Comparison of ENCODE assay signal across 8 cellular contexts in genomic region chr1:148975453-148975852, GRCh38.
DNase-seq lines count a peak whose midpoint lies in the region; ATAC-seq, FAIRE-seq and TF ChIP-seq lines count a peak whose summit lies in the region.
"Not testable (repeated sequence)": the region's sequence is repeated elsewhere in the genome, so short reads cannot be mapped to it uniquely, and the experiment has no call there.

No MANE protein-coding gene starts in this region.

- not testable (repeated sequence) for H3K9me3 Mint-ChIP-seq in T-helper 1 cell treated with Interleukin-12 subunit alpha and Interleukin-12 subunit beta and Interleukin-4 antibody, amounts not matched to agents 30 μg/mL and 1 μg/mL, for 36 hours; activated naive CD8-positive, alpha-beta T cell (ENCODE audit: low read depth); naive thymus-derived CD8-positive, alpha-beta T cell

- H4K20me1 ChIP-seq in endothelial cell of umbilical vein (replicated peaks; ENCODE audit: control insufficient read depth, extremely low read depth, insufficient read depth, low read length): not testable (repeated sequence)

- not testable (repeated sequence) for H3K9me1 ChIP-seq in endothelial cell of umbilical vein (replicated peaks; ENCODE audit: control insufficient read depth, extremely low read depth, insufficient read depth, low read length)

- H3K4me3 Mint-ChIP-seq in T-helper 1 cell treated with Interleukin-12 subunit alpha and Interleukin-12 subunit beta and Interleukin-4 antibody, amounts not matched to agents 30 μg/mL and 1 μg/mL, for 36 hours: peak overlapping the region; percentile 75
- peak overlapping the region; percentile 80 for H3K4me3 Mint-ChIP-seq in activated naive CD8-positive, alpha-beta T cell
- H3K4me3 Mint-ChIP-seq in naive thymus-derived CD8-positive, alpha-beta T cell: peak overlapping the region in 7 of 10 donors; percentile 28 to 80 (median 47)

- not testable (repeated sequence) for H3K4me1 ChIP-seq in endothelial cell of umbilical vein (ENCODE audit: control insufficient read depth, extremely low read depth, insufficient read depth, low read length)

- H3K27me3 Mint-ChIP-seq in T-helper 1 cell treated with Interleukin-12 subunit alpha and Interleukin-12 subunit beta and Interleukin-4 antibody, amounts not matched to agents 30 μg/mL and 1 μg/mL, for 36 hours (ENCODE audit: low read depth); activated naive CD8-positive, alpha-beta T cell; naive thymus-derived CD8-positive, alpha-beta T cell: not testable (repeated sequence)

- not testable (repeated sequence) for H3K9me3 ChIP-seq in endothelial cell of umbilical vein (replicated peaks; ENCODE audit: control insufficient read depth, insufficient read depth, low read length)

- H3K27me3 ChIP-seq in endothelial cell of umbilical vein (ENCODE audit: control insufficient read depth in 2 of 2, insufficient read depth in 2 of 2, low read length in 2 of 2): not testable (repeated sequence)

- not testable (repeated sequence) for BruUV-seq in endothelial cell of umbilical vein (replicated peaks; lab: Mats Ljungman, UMichigan)

- POLR2A ChIA-PET in AG04449 (lab: Yijun Ruan, JAX); endothelial cell of umbilical vein (lab: Charles Lee); naive thymus-derived CD8-positive, alpha-beta T cell (lab: Charles Lee): not testable (repeated sequence)

- peak; percentile 18 to 30 for ATAC-seq in naive thymus-derived CD8-positive, alpha-beta T cell

- intact Hi-C loops in endothelial cell of umbilical vein (cut with micrococcal nuclease): not testable (repeated sequence)

- not testable (repeated sequence) for TF ChIP-seq CTCF in AG04449 (IDR thresholded peaks at IDR 0.05; ENCODE audit: insufficient read depth, low read length, missing control alignments); endothelial cell of umbilical vein (IDR thresholded peaks at IDR 0.05; ENCODE audit: extremely low read depth in 1 of 2, insufficient read depth in 1 of 2, low read depth in 1 of 2, low read length in 2 of 2)

- TF ChIP-seq POLR2A in GM12892 (IDR thresholded peaks at IDR 0.05; ENCODE audit: low read depth, low read length); endothelial cell of umbilical vein (IDR thresholded peaks at IDR 0.05; ENCODE audit: low read depth, low read length): not testable (repeated sequence)

- dilution Hi-C loops in endothelial cell of umbilical vein (cut with MboI; ENCODE audit: extremely low pct_ligation_motif_present, low sequenced_read_pairs): not testable (repeated sequence)

- peak overlapping the region; percentile 54 for H3K4me2 ChIP-seq in endothelial cell of umbilical vein (ENCODE audit: insufficient read depth, low read length)

- peak; percentile 69 for FAIRE-seq in GM12892 (lab: Jason Lieb, UNC)
- FAIRE-seq in endothelial cell of umbilical vein (lab: Jason Lieb, UNC): peak; percentile 86

- peak; percentile 10 for DNase-seq in AG04449 (ENCODE audit: low read depth, low spot score)
- not testable (repeated sequence) for DNase-seq in GM12892 (ENCODE audit: insufficient read length); naive thymus-derived CD8-positive, alpha-beta T cell
- DNase-seq in HCEC 1CT: peak; percentile 80
- peak; percentile 84 for DNase-seq in HT1080 (ENCODE audit: low read depth)
- DNase-seq in endothelial cell of umbilical vein (ENCODE audit: low read depth, low spot score): peak; percentile 48

- H3K79me2 ChIP-seq in endothelial cell of umbilical vein (ENCODE audit: control insufficient read depth, insufficient read depth, low read length): not testable (repeated sequence)

- not testable (repeated sequence) for H3K9ac ChIP-seq in endothelial cell of umbilical vein (replicated peaks; ENCODE audit: extremely low read depth, insufficient read depth, low read length)

- peak overlapping the region; percentile 96 for H3K27ac Mint-ChIP-seq in T-helper 1 cell treated with Interleukin-12 subunit alpha and Interleukin-12 subunit beta and Interleukin-4 antibody, amounts not matched to agents 30 μg/mL and 1 μg/mL, for 36 hours
- peak overlapping the region; percentile 90 for H3K27ac Mint-ChIP-seq in activated naive CD8-positive, alpha-beta T cell
- H3K27ac Mint-ChIP-seq in naive thymus-derived CD8-positive, alpha-beta T cell: peak overlapping the region; percentile 44 to 92 (median 76)

- H3K36me3 ChIP-seq in endothelial cell of umbilical vein (ENCODE audit: control insufficient read depth in 2 of 2, extremely low read depth in 1 of 2, insufficient read depth in 2 of 2, low read length in 2 of 2): not testable (repeated sequence)

- peaks cover 15% of the 10 kb centered on the region for H3K4me1 Mint-ChIP-seq in T-helper 1 cell treated with Interleukin-12 subunit alpha and Interleukin-12 subunit beta and Interleukin-4 antibody, amounts not matched to agents 30 μg/mL and 1 μg/mL, for 36 hours (ENCODE audit: low read depth)
- H3K4me1 Mint-ChIP-seq in activated naive CD8-positive, alpha-beta T cell (ENCODE audit: low read depth): peaks cover 15% of the 10 kb centered on the region
- peaks cover 5 to 18% (median 8%) of the 10 kb centered on the region in 4 donors for H3K4me1 Mint-ChIP-seq in naive thymus-derived CD8-positive, alpha-beta T cell

- not testable (repeated sequence) for H2AFZ ChIP-seq in endothelial cell of umbilical vein (ENCODE audit: low read depth, low read length)

- CTCF ChIA-PET in AG04449 (lab: Yijun Ruan, JAX); endothelial cell of umbilical vein (lab: Charles Lee): not testable (repeated sequence)

- H3K4me3 ChIP-seq in AG04449 (ENCODE audit: low read depth, low read length); endothelial cell of umbilical vein (replicated peaks in 1 of 3; ENCODE audit: insufficient read depth in 1 of 3, low read depth in 1 of 3, low read length in 3 of 3): not testable (repeated sequence)

- H3K27ac ChIP-seq in endothelial cell of umbilical vein (ENCODE audit: insufficient read depth, low read depth, low read length): peak overlapping the region; percentile 78

- H3K36me3 Mint-ChIP-seq in T-helper 1 cell treated with Interleukin-12 subunit alpha and Interleukin-12 subunit beta and Interleukin-4 antibody, amounts not matched to agents 30 μg/mL and 1 μg/mL, for 36 hours (ENCODE audit: low read depth): peaks cover 28% of the 10 kb centered on the region
- H3K36me3 Mint-ChIP-seq in activated naive CD8-positive, alpha-beta T cell: peaks cover 13% of the 10 kb centered on the region
- H3K36me3 Mint-ChIP-seq in naive thymus-derived CD8-positive, alpha-beta T cell: peaks cover 5 to 42% (median 9%) of the 10 kb centered on the region in 3 donors
